ENCODE assay signal across 8 cellular contexts in the genomic region with DNA sequence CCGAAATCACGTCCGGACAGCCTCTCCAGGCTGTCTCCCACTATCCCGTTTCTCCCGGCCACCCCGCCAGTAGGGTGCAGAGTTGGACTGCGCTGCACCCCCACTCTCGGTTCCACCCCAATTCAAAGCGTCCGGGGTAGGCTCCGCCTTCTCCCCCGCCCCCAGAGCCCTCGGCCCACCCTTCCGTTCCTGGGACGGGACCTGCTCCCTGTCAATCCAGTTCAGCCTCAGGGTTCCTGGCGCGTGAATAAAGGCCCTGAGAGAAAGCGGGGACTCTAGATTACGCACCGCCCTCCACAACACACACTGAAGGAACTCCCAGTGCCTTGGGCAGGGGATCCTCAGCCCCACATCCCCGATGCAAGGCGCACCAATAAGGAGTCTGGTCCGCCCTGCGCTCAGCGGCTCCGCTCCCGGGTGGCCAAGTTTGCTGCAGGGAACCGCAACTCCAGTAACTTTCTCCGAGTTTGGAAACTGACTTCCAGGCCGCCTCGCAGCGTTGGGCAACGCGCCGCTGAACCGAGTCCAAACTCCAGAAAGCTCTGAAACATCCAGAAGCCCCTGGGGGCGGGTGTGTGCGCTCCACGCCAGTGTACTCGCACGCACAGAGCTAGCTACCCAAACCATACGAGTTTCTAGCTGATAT. TPM values are rescaled to one million over a fixed set of nuclear protein-coding genes. Genes with fewer than 3 reads are reported as not detected.
DNase-seq lines count a peak whose midpoint lies in the region; ATAC-seq, FAIRE-seq and TF ChIP-seq lines count a peak whose summit lies in the region.
"Had no signal": no experiment of that assay in that cellular context is flagged by ENCODE, and none has a peak within 500 bp of the region (broad histone marks: within the 10 kb centered on the region; RNA-seq: fewer than 3 reads in every experiment).

No MANE protein-coding gene starts in this region.

- H3K4me1 ChIP-seq in PC-3 (ENCODE audit: insufficient read depth, low read length) (no peaks in the 10 kb centered on the region), ectodermal cell (ENCODE audit: control insufficient read depth, insufficient read depth, low read length) (peaks cover 13% of the 10 kb centered on the region), HepG2 (ENCODE audit: insufficient read depth, low read length) (0 out of 2 replicates have a peak, but pooled peaks cover 17% of the 10 kb centered on the region)
- H3K4me1 ChIP-seq in CD8-positive, alpha-beta memory T cell (ENCODE audit: insufficient read depth, low read length), result no peaks in the 10 kb centered on the region

- peak overlapping the region; percentile 42; the same call in 1 of the 2 replicates for H3K4me3 ChIP-seq in PC-3 (ENCODE audit: low read length)
- peak overlapping the region; percentile 62 for H3K4me3 ChIP-seq in ectodermal cell (ENCODE audit: insufficient read depth, low read depth, low read length)
- peak overlapping the region; percentile 39 to 61 (median 50); a peak in 5 of 6 replicates for H3K4me3 ChIP-seq in HepG2 (replicated peaks in 1 of 3; ENCODE audit: insufficient read depth in 1 of 3, low read depth in 2 of 3, low read length in 3 of 3)
- no peak overlapping the region for H3K4me3 ChIP-seq in CD8-positive, alpha-beta memory T cell (ENCODE audit: low read length)

- CTCF ChIA-PET in PC-3 (lab: Charles Lee) (no interaction called here), HepG2 (lab: Yijun Ruan, JAX; ENCODE audit: low intra/inter-chr PET ratio, low total read pairs) (no interaction called here)
- CTCF ChIA-PET in CD8-positive, alpha-beta memory T cell (lab: Charles Lee), result no interaction called here

- TF ChIP-seq POLR2A in HepG2 (IDR thresholded peaks at IDR 0.05; ENCODE audit: insufficient read depth in 1 of 2, low read depth in 2 of 2, low read length in 2 of 2), result no peak

- TF ChIP-seq RAD21 in HepG2 (CRISPR knock-in tag; IDR thresholded peaks at IDR 0.05), result no peak

- intact Hi-C loops in PC-3 (cut with micrococcal nuclease), result no loop called here
- intact Hi-C loops in HepG2 (cut with micrococcal nuclease; ENCODE audit: unreplicated experiment), result no loop called here

- H3K9me3 Mint-ChIP-seq in CD8-positive, alpha-beta memory T cell, result peaks cover 0 to 13% (median 6%) of the 10 kb centered on the region in 5 donors

- DNase-seq in PC-3 (no peak), HepG2 (ENCODE audit: low spot score) (peak; percentile 13), substantia nigra (lab: John Stamatoyannopoulos, UW) (peak in 47 of 49 donors; percentile 10 to 92 (median 60)), NCI-H2196 treated with DMSO at 0.1 percent for 48 hours (lab: John Stamatoyannopoulos, UW; ENCODE audit: unreplicated experiment) (no peak)
- no peak for DNase-seq in CD8-positive, alpha-beta memory T cell

- H4K20me1 ChIP-seq in PC-3 (ENCODE audit: low read length), result no peaks in the 10 kb centered on the region
- no peaks in the 10 kb centered on the region for H4K20me1 ChIP-seq in HepG2 (ENCODE audit: insufficient read depth, low read length)

- FAIRE-seq in HepG2 (lab: Jason Lieb, UNC), result no peak

- H3K79me2 ChIP-seq in PC-3 (ENCODE audit: low read length) (no peaks in the 10 kb centered on the region), HepG2 (ENCODE audit: insufficient read depth, low read length) (no peaks in the 10 kb centered on the region)

- H3K4me2 ChIP-seq in PC-3 (ENCODE audit: low read length), result peak overlapping the region; percentile 54
- peak overlapping the region; percentile 78 for H3K4me2 ChIP-seq in HepG2 (ENCODE audit: low read depth, low read length)

- H3K27ac Mint-ChIP-seq in CD8-positive, alpha-beta memory T cell, result no peak overlapping the region

- ATAC-seq in GM21423 (IDR thresholded peaks at IDR 0.05; ENCODE audit: unreplicated experiment) (peak; percentile 47), PC-3 (no peak), HepG2 (peak; percentile 83)

- POLR2A ChIA-PET in PC-3 (lab: Charles Lee; ENCODE audit: unreplicated experiment) (no interaction called here), HepG2 (lab: Yijun Ruan, JAX) (no interaction called here)
- POLR2A ChIA-PET in CD8-positive, alpha-beta memory T cell (lab: Charles Lee), result no interaction called here

- peaks cover 0 to 7% (median 0%) of the 10 kb centered on the region in 3 donors for H3K36me3 Mint-ChIP-seq in CD8-positive, alpha-beta memory T cell

- 0% methylated on average over 42 of the region's 42 CpGs for WGBS in ectodermal cell, 2 experiments
- WGBS in HepG2 (ENCODE audit: low lambda C conversion rate), result 0% methylated on average over 1 of the region's 42 CpGs

- H2AFZ ChIP-seq in PC-3 (ENCODE audit: low read length) (peak overlapping the region; percentile 45; the same call in 1 of the 2 replicates), HepG2 (ENCODE audit: low read length) (no peak overlapping the region)

- peaks cover 18 to 39% of the 10 kb centered on the region in 2 donors for H3K27me3 Mint-ChIP-seq in CD8-positive, alpha-beta memory T cell

- H3K27ac ChIP-seq in PC-3 (ENCODE audit: low read length) (no peak overlapping the region), ectodermal cell (ENCODE audit: insufficient read depth, low read depth, low read length, poor library complexity, severe bottlenecking) (peak overlapping the region; percentile 83), HepG2 (ENCODE audit: extremely low read length, insufficient read depth, low read length) (no peak overlapping the region), substantia nigra (ENCODE audit: low read depth, low read length, poor library complexity, severe bottlenecking) (peak overlapping the region; percentile 74)
- no peak overlapping the region for H3K27ac ChIP-seq in CD8-positive, alpha-beta memory T cell (ENCODE audit: low read depth, low read length)

- no peak overlapping the region for H3K4me3 Mint-ChIP-seq in CD8-positive, alpha-beta memory T cell

- H3K9ac ChIP-seq in PC-3 (ENCODE audit: low read length) (no peak overlapping the region), HepG2 (ENCODE audit: insufficient read depth, low read depth, low read length) (no peak overlapping the region)

- H3K9me3 ChIP-seq in PC-3 (ENCODE audit: low read length) (no peaks in the 10 kb centered on the region), ectodermal cell (ENCODE audit: control insufficient read depth, low read length) (no peaks in the 10 kb centered on the region), HepG2 (ENCODE audit: low read length) (no peaks in the 10 kb centered on the region)
- no peaks in the 10 kb centered on the region for H3K9me3 ChIP-seq in CD8-positive, alpha-beta memory T cell (ENCODE audit: low read length)

- H3K36me3 ChIP-seq in PC-3 (ENCODE audit: low read depth, low read length) (no peaks in the 10 kb centered on the region), ectodermal cell (ENCODE audit: control insufficient read depth, insufficient read depth, low read length) (no peaks in the 10 kb centered on the region), HepG2 (replicated peaks in 1 of 2; ENCODE audit: control insufficient read depth in 1 of 2, insufficient read depth in 2 of 2, low read length in 2 of 2) (no peaks in the 10 kb centered on the region)
- no peaks in the 10 kb centered on the region for H3K36me3 ChIP-seq in CD8-positive, alpha-beta memory T cell (ENCODE audit: insufficient read depth, low read length)

- no peaks in the 10 kb centered on the region for H3F3A ChIP-seq in PC-3 (ENCODE audit: low read length, unreplicated experiment)

- H3K27me3 ChIP-seq in PC-3 (ENCODE audit: low read length) (peaks cover 33% of the 10 kb centered on the region), ectodermal cell (ENCODE audit: control insufficient read depth, insufficient read depth, low read length, poor library complexity, severe bottlenecking) (peaks cover 52% of the 10 kb centered on the region), HepG2 (ENCODE audit: control insufficient read depth in 1 of 2, insufficient read depth in 2 of 2, low read length in 2 of 2) (peaks cover 8 to 45% of the 10 kb centered on the region in 2 experiments; a peak in 4 of 5 replicates)
- H3K27me3 ChIP-seq in CD8-positive, alpha-beta memory T cell (ENCODE audit: insufficient read depth, low read length, poor library complexity, severe bottlenecking), result no peaks in the 10 kb centered on the region

- in situ Hi-C loops in HepG2 (cut with HindIII; ENCODE audit: extremely low pct_ligation_motif_present, low pct_unique_long_range_greater_than_20kb), result no loop called here

- TF ChIP-seq EP300 in HepG2 (IDR thresholded peaks at IDR 0.05; ENCODE audit: low read depth in 2 of 2, low read length in 2 of 2), result no peak
- TF ChIP-seq EP300 in HepG2 (CRISPR knock-in tag; IDR thresholded peaks at IDR 0.05; ENCODE audit: borderline replicate concordance), result no peak

- H3K9me2 ChIP-seq in PC-3 (replicated peaks; ENCODE audit: low read length), result no peaks in the 10 kb centered on the region

- TF ChIP-seq CTCF in PC-3 (conservative IDR thresholded peaks at IDR 0.05; ENCODE audit: low read depth, low read length), result no peak
- 0 out of 2 replicates have a peak, but pooled peaks have one; percentile 10 for TF ChIP-seq CTCF in HepG2 (CRISPR knock-in tag; IDR thresholded peaks at IDR 0.05)

- BruUV-seq in PC-3 (replicated peaks; lab: Mats Ljungman, UMichigan) (no TSS peak), HepG2 (replicated peaks; lab: Mats Ljungman, UMichigan) (no TSS peak)

- peaks cover 0 to 9% (median 3%) of the 10 kb centered on the region in 3 donors for H3K4me1 Mint-ChIP-seq in CD8-positive, alpha-beta memory T cell

RNA-seq across cellular contexts. Expression of a gene that starts 1.9 kb away (rescaled TPM):
- 0.55 TPM in 1 of 2 replicates, not detected in the other for total RNA-seq in PC-3 (2014; rRNA removed)
- polyA plus RNA-seq in ectodermal cell (2013, experiment 1 of 4), result 14.3 TPM
- polyA plus RNA-seq in ectodermal cell (2013, experiment 2 of 4), result 16.2 TPM
- polyA plus RNA-seq in ectodermal cell (2013, experiment 3 of 4), result 14.9 TPM
- 14.8 TPM for polyA plus RNA-seq in ectodermal cell (2013, experiment 4 of 4)
- 0.02 TPM in 1 of 2 replicates, not detected in the other for total RNA-seq in HepG2 (2016; rRNA removed; fragmentation: Illumina TruSeq; extraction: Trizol)
- not detected in 2 replicates for total RNA-seq in HepG2 (2016; cell fraction: cytosol; rRNA removed; fragmentation: Illumina TruSeq; extraction: Trizol; ENCODE audit: low read depth)
- total RNA-seq in HepG2 (2016; cell fraction: insoluble cytoplasmic fraction; rRNA removed; fragmentation: Illumina TruSeq; extraction: Trizol), result 0.06 TPM in 1 of 2 replicates, not detected in the other
- not detected in 2 replicates for total RNA-seq in HepG2 (2016; cell fraction: membrane; rRNA removed; fragmentation: Illumina TruSeq; extraction: Trizol)
- total RNA-seq in HepG2 (2016; cell fraction: nucleus; rRNA removed; fragmentation: Illumina TruSeq; extraction: Trizol), result 0.12 TPM in 1 of 2 replicates, not detected in the other
- polyA plus RNA-seq in HepG2 (2011; rRNA removed), result 0.09 TPM in 1 of 2 replicates, not detected in the other
- polyA plus RNA-seq in HepG2 (2011; cell fraction: cytosol; rRNA removed), result 0.01 TPM in 1 of 2 replicates, not detected in the other
- polyA plus RNA-seq in HepG2 (2011; cell fraction: nucleus; rRNA removed), result 0.02 and 0.05 TPM in 2 replicates
- 0.08 TPM in 1 of 2 replicates, not detected in the other for polyA plus RNA-seq in HepG2 (2012)
- not detected in 2 replicates for polyA plus RNA-seq in HepG2 (2016; cell fraction: cytosol; fragmentation: Illumina TruSeq; extraction: Trizol; ENCODE audit: low read depth)
- not detected in 2 replicates for polyA plus RNA-seq in HepG2 (2016; cell fraction: insoluble cytoplasmic fraction; fragmentation: Illumina TruSeq; extraction: Trizol; ENCODE audit: low read depth)
- polyA plus RNA-seq in HepG2 (2016; cell fraction: membrane; fragmentation: Illumina TruSeq; extraction: Trizol; ENCODE audit: low read depth), result not detected in 2 replicates
- not detected in 2 replicates for polyA plus RNA-seq in HepG2 (2016; cell fraction: nucleus; fragmentation: Illumina TruSeq; extraction: Trizol; ENCODE audit: insufficient read depth, low read depth)
- not detected in 2 replicates for polyA minus RNA-seq in HepG2 (2011; rRNA and poly(A)+ RNA removed; ENCODE audit: low replicate concordance)
- polyA minus RNA-seq in HepG2 (2011; cell fraction: cytosol; rRNA and poly(A)+ RNA removed), result not detected in 2 replicates
- 0.13 and 0.25 TPM in 2 replicates for polyA minus RNA-seq in HepG2 (2011; cell fraction: nucleus; rRNA and poly(A)+ RNA removed)
- total RNA-seq in CD8-positive, alpha-beta memory T cell, result not detected
- polyA plus RNA-seq in CD8-positive, alpha-beta memory T cell, result not detected
- total RNA-seq: activated CD8-positive, alpha-beta memory T cell treated with anti-CD3 and anti-CD28 coated beads for 36 hours had no signal

Comparison
In these comparisons a context has a peak if more than half of its experiments do, and no peak if none do; other contexts are left out.
1. DNase-seq: peak in HepG2 (single experiment) and substantia nigra (47 of 49); none in PC-3 (single experiment), CD8-positive, alpha-beta memory T cell (0 of 5) and NCI-H2196 treated with DMSO at 0.1 percent for 48 hours (single experiment).
2. H3K27ac ChIP-seq: peak in ectodermal cell (single experiment) and substantia nigra (single experiment); none in PC-3 (single experiment), HepG2 (single experiment) and CD8-positive, alpha-beta memory T cell (single experiment).